Comparison of ENCODE assay signal across 20 cellular contexts in the genomic region with DNA sequence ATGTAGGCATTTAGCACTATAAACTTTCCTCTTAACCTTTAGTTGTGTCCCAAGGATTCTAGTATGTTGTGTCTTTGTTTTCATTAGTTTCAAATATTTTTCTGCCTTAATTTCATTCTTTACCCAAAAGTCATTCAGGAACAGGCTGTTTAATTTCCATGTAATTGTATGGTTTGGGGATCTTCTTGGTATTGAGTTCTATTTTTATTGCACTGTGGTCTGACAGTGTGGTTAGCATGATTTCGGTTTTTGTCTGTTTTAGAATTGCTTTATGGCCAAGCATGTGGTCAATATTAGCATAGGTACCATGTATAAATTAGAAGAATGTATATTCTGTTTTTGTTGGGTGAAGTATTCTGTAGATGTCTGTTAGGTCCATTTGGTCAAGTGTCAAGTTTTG. TPM values are rescaled to one million over a fixed set of nuclear protein-coding genes. Genes with fewer than 3 reads are reported as not detected.
DNase-seq lines count a peak whose midpoint lies in the region; ATAC-seq, FAIRE-seq and TF ChIP-seq lines count a peak whose summit lies in the region.
"Had no signal": no experiment of that assay in that cellular context is flagged by ENCODE, and none has a peak within 500 bp of the region (broad histone marks: within the 10 kb centered on the region; RNA-seq: fewer than 3 reads in every experiment).

No MANE protein-coding gene starts in this region.

- 0 out of 2 replicates have a peak overlapping the region, but pooled peaks have one; percentile 2 for H3K4me2 ChIP-seq in BLaER1

- H3K27me3 Mint-ChIP-seq in activated CD8-positive, alpha-beta T cell treated with anti-CD3 and anti-CD28 coated beads, Interleukin-2, amount 10 ng/mL, durations not matched to agents 7 days and 5 days (ENCODE audit: low read depth): no peaks in the 10 kb centered on the region
- H3K27me3 Mint-ChIP-seq in immature natural killer cell (ENCODE audit: low read depth in 3 of 3): peaks cover 0 to 3% (median 1%) of the 10 kb centered on the region in 3 donors

- no peak for TF ChIP-seq POLR2A in GM12892 (IDR thresholded peaks at IDR 0.05; ENCODE audit: low read depth, low read length)

- H3K36me3 ChIP-seq in BLaER1: peaks cover 45% of the 10 kb centered on the region

- peaks cover 45% of the 10 kb centered on the region for H3K36me3 Mint-ChIP-seq in activated CD8-positive, alpha-beta T cell treated with anti-CD3 and anti-CD28 coated beads, Interleukin-2, amount 10 ng/mL, durations not matched to agents 7 days and 5 days (ENCODE audit: low read depth)
- H3K36me3 Mint-ChIP-seq in immature natural killer cell: peaks cover 9 to 12% (median 10%) of the 10 kb centered on the region in 3 donors

- FAIRE-seq in GM12892 (lab: Jason Lieb, UNC): peak; percentile 53
- FAIRE-seq: H1, HepG2 had no signal

- peaks cover 49% of the 10 kb centered on the region for H3K9me3 ChIP-seq in BLaER1

- no peak overlapping the region for H3K4me3 ChIP-seq in BLaER1

- CTCF ChIA-PET in activated CD8-positive, alpha-beta T cell treated with anti-CD3 and anti-CD28 coated beads, Interleukin-2, amount 10 ng/mL, durations not matched to agents 7 days and 5 days (lab: Charles Lee): interaction anchor here (1.7 to 6.7 kb wide), 2 partner anchors 52 to 119 kb away, joined by 5 to 508 read pairs; a partner anchor contains a TSS

- H3K4me3 Mint-ChIP-seq in activated CD8-positive, alpha-beta T cell treated with anti-CD3 and anti-CD28 coated beads, Interleukin-2, amount 10 ng/mL, durations not matched to agents 7 days and 5 days: peak overlapping the region; percentile 34
- H3K4me3 Mint-ChIP-seq in immature natural killer cell: peak overlapping the region in 1 of 5 donors; percentile 40

- peak overlapping the region; percentile 41 for H3K27ac Mint-ChIP-seq in activated CD8-positive, alpha-beta T cell treated with anti-CD3 and anti-CD28 coated beads, Interleukin-2, amount 10 ng/mL, durations not matched to agents 7 days and 5 days
- H3K27ac Mint-ChIP-seq in immature natural killer cell: peak overlapping the region in 4 of 6 donors; percentile 7 to 40 (median 14)

- DNase-seq in GM12892 (ENCODE audit: insufficient read length) (no peak), immature natural killer cell (no peak), posterior vena cava (ENCODE audit: low spot score) (no peak), GOT3 (lab: John Stamatoyannopoulos, UW) (no peak)
- DNase-seq in activated CD8-positive, alpha-beta T cell treated with anti-CD3 and anti-CD28 coated beads, Interleukin-2, amount 10 ng/mL, durations not matched to agents 7 days and 5 days: no peak
- DNase-seq: Caco-2; DMS153; EL; NCI-H1105 treated with DMSO at 0.1 percent for 48 hours; NCI-H1694 treated with DMSO at 0.1 percent for 48 hours; NCI-H2107; NCI-H2227 treated with DMSO at 0.1 percent for 48 hours; NCI-H526 treated with DMSO at 0.1 percent for 48 hours; NK-92 treated with Interleukin-12 subunit alpha and Interleukin-12 subunit beta, amount 100 ng/mL, for 24 hours; SHP77 treated with DMSO at 0.1 percent for 48 hours had no signal

- intact Hi-C loops in posterior vena cava (cut with DNase I): no loop called here

- H3K4me1 Mint-ChIP-seq in activated CD8-positive, alpha-beta T cell treated with anti-CD3 and anti-CD28 coated beads, Interleukin-2, amount 10 ng/mL, durations not matched to agents 7 days and 5 days (ENCODE audit: low read depth): peaks cover 74% of the 10 kb centered on the region
- peaks cover 32 to 44% of the 10 kb centered on the region in 2 donors for H3K4me1 Mint-ChIP-seq in immature natural killer cell

- H3K27ac ChIP-seq in BLaER1: no peak overlapping the region

- H3K27me3 ChIP-seq in BLaER1: no peaks in the 10 kb centered on the region

- H4K20me1 ChIP-seq in BLaER1: peaks cover 52% of the 10 kb centered on the region

- POLR2A ChIA-PET in activated CD8-positive, alpha-beta T cell treated with anti-CD3 and anti-CD28 coated beads, Interleukin-2, amount 10 ng/mL, durations not matched to agents 7 days and 5 days (lab: Charles Lee): no interaction called here

- ATAC-seq in activated CD8-positive, alpha-beta T cell treated with anti-CD3 and anti-CD28 coated beads, Interleukin-2, amount 10 ng/mL, durations not matched to agents 7 days and 5 days: no peak
- ATAC-seq in SK-N-SH treated with all-trans-retinoic acid at 6 μM for 48 hours (no peak), HG03139 (IDR thresholded peaks at IDR 0.05; ENCODE audit: unreplicated experiment) (no peak)
- ATAC-seq: HepG2 had no signal

- peaks cover 7% of the 10 kb centered on the region for H3K4me1 ChIP-seq in BLaER1
- H3K4me1 ChIP-seq: Caco-2 had no signal

- H3K9ac ChIP-seq in BLaER1: no peak overlapping the region

- H3K9me3 Mint-ChIP-seq in activated CD8-positive, alpha-beta T cell treated with anti-CD3 and anti-CD28 coated beads, Interleukin-2, amount 10 ng/mL, durations not matched to agents 7 days and 5 days (ENCODE audit: insufficient read depth): peaks cover 13% of the 10 kb centered on the region
- peaks cover 0 to 1% (median 0%) of the 10 kb centered on the region in 6 donors for H3K9me3 Mint-ChIP-seq in immature natural killer cell

TF ChIP-seq in SK-N-SH treated with all-trans-retinoic acid at 6 μM for 48 hours, 23 proteins besides CTCF, POLR2A, EP300 and RAD21 (continues in another document):
- TF ChIP-seq TCF4 (CRISPR knock-in tag; IDR thresholded peaks at IDR 0.05; ENCODE audit: borderline replicate concordance): no peak
- TF ChIP-seq, protein P1, sequence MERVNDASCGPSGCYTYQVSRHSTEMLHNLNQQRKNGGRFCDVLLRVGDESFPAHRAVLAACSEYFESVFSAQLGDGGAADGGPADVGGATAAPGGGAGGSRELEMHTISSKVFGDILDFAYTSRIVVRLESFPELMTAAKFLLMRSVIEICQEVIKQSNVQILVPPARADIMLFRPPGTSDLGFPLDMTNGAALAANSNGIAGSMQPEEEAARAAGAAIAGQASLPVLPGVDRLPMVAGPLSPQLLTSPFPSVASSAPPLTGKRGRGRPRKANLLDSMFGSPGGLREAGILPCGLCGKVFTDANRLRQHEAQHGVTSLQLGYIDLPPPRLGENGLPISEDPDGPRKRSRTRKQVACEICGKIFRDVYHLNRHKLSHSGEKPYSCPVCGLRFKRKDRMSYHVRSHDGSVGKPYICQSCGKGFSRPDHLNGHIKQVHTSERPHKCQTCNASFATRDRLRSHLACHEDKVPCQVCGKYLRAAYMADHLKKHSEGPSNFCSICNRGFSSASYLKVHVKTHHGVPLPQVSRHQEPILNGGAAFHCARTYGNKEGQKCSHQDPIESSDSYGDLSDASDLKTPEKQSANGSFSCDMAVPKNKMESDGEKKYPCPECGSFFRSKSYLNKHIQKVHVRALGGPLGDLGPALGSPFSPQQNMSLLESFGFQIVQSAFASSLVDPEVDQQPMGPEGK (CRISPR knock-in tag; IDR thresholded peaks at IDR 0.05; ENCODE audit: borderline replicate concordance): no peak
- TF ChIP-seq OSR1 (CRISPR knock-in tag; IDR thresholded peaks at IDR 0.05): no peak
- TF ChIP-seq ZNF565 (CRISPR knock-in tag; conservative IDR thresholded peaks at IDR 0.05; ENCODE audit: low read depth): no peak
- TF ChIP-seq PPARA (CRISPR knock-in tag; IDR thresholded peaks at IDR 0.05; ENCODE audit: borderline replicate concordance): no peak
- TF ChIP-seq ARNTL (CRISPR knock-in tag; IDR thresholded peaks at IDR 0.05; ENCODE audit: borderline replicate concordance, low read depth): no peak
- TF ChIP-seq, protein P2, sequence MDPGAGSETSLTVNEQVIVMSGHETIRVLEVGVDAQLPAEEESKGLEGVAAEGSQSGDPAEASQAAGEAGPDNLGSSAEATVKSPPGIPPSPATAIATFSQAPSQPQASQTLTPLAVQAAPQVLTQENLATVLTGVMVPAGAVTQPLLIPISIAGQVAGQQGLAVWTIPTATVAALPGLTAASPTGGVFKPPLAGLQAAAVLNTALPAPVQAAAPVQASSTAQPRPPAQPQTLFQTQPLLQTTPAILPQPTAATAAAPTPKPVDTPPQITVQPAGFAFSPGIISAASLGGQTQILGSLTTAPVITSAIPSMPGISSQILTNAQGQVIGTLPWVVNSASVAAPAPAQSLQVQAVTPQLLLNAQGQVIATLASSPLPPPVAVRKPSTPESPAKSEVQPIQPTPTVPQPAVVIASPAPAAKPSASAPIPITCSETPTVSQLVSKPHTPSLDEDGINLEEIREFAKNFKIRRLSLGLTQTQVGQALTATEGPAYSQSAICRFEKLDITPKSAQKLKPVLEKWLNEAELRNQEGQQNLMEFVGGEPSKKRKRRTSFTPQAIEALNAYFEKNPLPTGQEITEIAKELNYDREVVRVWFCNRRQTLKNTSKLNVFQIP (CRISPR knock-in tag; IDR thresholded peaks at IDR 0.05; ENCODE audit: borderline replicate concordance, low read depth): no peak
- TF ChIP-seq CSDC2 (CRISPR knock-in tag; IDR thresholded peaks at IDR 0.05): no peak
- TF ChIP-seq ESRRG (CRISPR knock-in tag; IDR thresholded peaks at IDR 0.05): no peak
- TF ChIP-seq TOX (CRISPR knock-in tag; IDR thresholded peaks at IDR 0.05; ENCODE audit: borderline replicate concordance): no peak
- TF ChIP-seq ZFP30 (CRISPR knock-in tag; IDR thresholded peaks at IDR 0.05): no peak
- no peak for TF ChIP-seq ZNF70 (CRISPR knock-in tag; IDR thresholded peaks at IDR 0.05)
- TF ChIP-seq, protein P3, sequence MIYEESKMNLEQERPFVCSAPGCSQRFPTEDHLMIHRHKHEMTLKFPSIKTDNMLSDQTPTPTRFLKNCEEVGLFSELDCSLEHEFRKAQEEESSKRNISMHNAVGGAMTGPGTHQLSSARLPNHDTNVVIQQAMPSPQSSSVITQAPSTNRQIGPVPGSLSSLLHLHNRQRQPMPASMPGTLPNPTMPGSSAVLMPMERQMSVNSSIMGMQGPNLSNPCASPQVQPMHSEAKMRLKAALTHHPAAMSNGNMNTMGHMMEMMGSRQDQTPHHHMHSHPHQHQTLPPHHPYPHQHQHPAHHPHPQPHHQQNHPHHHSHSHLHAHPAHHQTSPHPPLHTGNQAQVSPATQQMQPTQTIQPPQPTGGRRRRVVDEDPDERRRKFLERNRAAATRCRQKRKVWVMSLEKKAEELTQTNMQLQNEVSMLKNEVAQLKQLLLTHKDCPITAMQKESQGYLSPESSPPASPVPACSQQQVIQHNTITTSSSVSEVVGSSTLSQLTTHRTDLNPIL (CRISPR knock-in tag; IDR thresholded peaks at IDR 0.05; ENCODE audit: low read depth): no peak
- no peak for TF ChIP-seq GLIS3 (CRISPR knock-in tag; IDR thresholded peaks at IDR 0.05)
- TF ChIP-seq BACH2 (CRISPR knock-in tag; IDR thresholded peaks at IDR 0.05; ENCODE audit: borderline replicate concordance): no peak
- TF ChIP-seq RARB (CRISPR knock-in tag; IDR thresholded peaks at IDR 0.05): no peak

RNA-seq across cellular contexts. Expression of a gene that starts 26.3 kb away (rescaled TPM):
- 124 TPM for polyA plus RNA-seq in GM12892 (2012; ENCODE audit: missing spikeins)
- 10 to 100 TPM; 52.0 to 52.7 TPM for total RNA-seq in activated CD8-positive, alpha-beta T cell treated with anti-CD3 and anti-CD28 coated beads, Interleukin-2, amount 10 ng/mL, durations not matched to agents 7 days and 5 days
- polyA plus RNA-seq in immature natural killer cell: 10 to 100 TPM; 48.2 to 99.7 (median 77.1) TPM
- 10 to 100 TPM; 29.0 to 29.6 TPM for total RNA-seq in posterior vena cava

RNA-seq across cellular contexts. Expression of a gene that starts 55.5 kb away (rescaled TPM):
- polyA plus RNA-seq in GM12892 (2012; ENCODE audit: missing spikeins): 82.6 TPM
- 10 to 100 TPM; 25.7 to 29.2 TPM for total RNA-seq in activated CD8-positive, alpha-beta T cell treated with anti-CD3 and anti-CD28 coated beads, Interleukin-2, amount 10 ng/mL, durations not matched to agents 7 days and 5 days
- polyA plus RNA-seq in immature natural killer cell: 10 to 100 TPM; 51.0 to 72.3 (median 51.0) TPM
- 10 to 100 TPM; 54.2 to 63.0 TPM for total RNA-seq in posterior vena cava
